27 cellular contexts compared by ENCODE assay signal in genomic region chr5:3129252-3129651, GRCh38.
"Had no signal": no experiment of that assay in that cellular context is flagged by ENCODE, and none has a peak within 500 bp of the region (broad histone marks: within the 10 kb centered on the region; RNA-seq: fewer than 3 reads in every experiment).

No MANE protein-coding gene starts in this region.

- H3K4me3 ChIP-seq: neural progenitor cell, ovary, psoas muscle, right lobe of liver, sigmoid colon, stomach, thoracic aorta, thyroid gland, tibial nerve, upper lobe of left lung, vagina had no signal

- H3K27ac ChIP-seq: neural progenitor cell, ovary, parathyroid adenoma, psoas muscle, right lobe of liver, sigmoid colon, stomach, thoracic aorta, thyroid gland, tibial nerve, upper lobe of left lung, vagina had no signal

- H3K27me3 Mint-ChIP-seq: stimulated activated naive B cell treated with anti-CD40 and anti-IgM and Interleukin-4, amounts not matched to agents 10 μg/mL and 1 μg/mL and 100 μg/mL, for 72 hours; stimulated activated naive CD8-positive, alpha-beta T cell treated with anti-CD3 and anti-CD28 coated beads, Interleukin-15, Interleukin-2, amounts not matched to agents 100 ng/mL and 50 ng/mL, for 24 hours had no signal

- H3K79me2 ChIP-seq: parathyroid adenoma had no signal

- H3K4me1 ChIP-seq: parathyroid adenoma, psoas muscle, right lobe of liver, sigmoid colon, stomach, thyroid gland, tibial nerve, upper lobe of left lung, vagina had no signal

- H2AFZ ChIP-seq: neural progenitor cell, parathyroid adenoma had no signal

- H3K4me2 ChIP-seq: neural progenitor cell had no signal

- H3K27me3 ChIP-seq: neural progenitor cell, ovary, right lobe of liver, sigmoid colon, stomach, thyroid gland, tibial nerve, upper lobe of left lung, vagina had no signal

- H3K36me3 Mint-ChIP-seq: neural progenitor cell; stimulated activated effector memory CD8-positive, alpha-beta T cell treated with anti-CD3 and anti-CD28 coated beads, Interleukin-12 subunit alpha, Interleukin-12 subunit beta, amount 100 ng/mL, for 72 hours; stimulated activated naive B cell treated with anti-CD40 and anti-IgM and Interleukin-4, amounts not matched to agents 10 μg/mL and 1 μg/mL and 100 μg/mL, for 72 hours had no signal

- H3K27ac Mint-ChIP-seq: nephron; neural progenitor cell; progenitor cell of endocrine pancreas; stimulated activated effector memory CD8-positive, alpha-beta T cell treated with anti-CD3 and anti-CD28 coated beads, Interleukin-12 subunit alpha, Interleukin-12 subunit beta, amount 100 ng/mL, for 72 hours; stimulated activated naive B cell treated with anti-CD40 and anti-IgM and Interleukin-4, amounts not matched to agents 10 μg/mL and 1 μg/mL and 100 μg/mL, for 72 hours; stimulated activated naive CD8-positive, alpha-beta T cell treated with anti-CD3 and anti-CD28 coated beads, Interleukin-15, Interleukin-2, amounts not matched to agents 100 ng/mL and 50 ng/mL, for 24 hours had no signal

- H3K9ac ChIP-seq: neural progenitor cell, parathyroid adenoma had no signal

- H3K9me3 ChIP-seq: ovary, psoas muscle, right lobe of liver, sigmoid colon, thoracic aorta, thyroid gland, tibial nerve, upper lobe of left lung, vagina had no signal

- DNase-seq: occipital lobe; ovary; posterior cingulate gyrus; psoas muscle; right cardiac atrium; right lobe of liver; sigmoid colon; small intestine; stimulated activated CD4-positive, alpha-beta T cell treated with anti-CD3 and anti-CD28 coated beads, Interleukin-15, amount 100 ng/mL, for 24 hours; stimulated activated CD4-positive, alpha-beta T cell treated with anti-CD3 and anti-CD28 coated beads, Interleukin-2, amount 100 ng/mL, for 24 hours; stimulated activated CD4-positive, alpha-beta T cell treated with anti-CD3 and anti-CD28 coated beads, Interleukin-2, amount 100 ng/mL, for 48 hours; stimulated activated CD4-positive, alpha-beta T cell treated with anti-CD3 and anti-CD28 coated beads, Interleukin-4, amount 100 ng/mL, for 24 hours; stimulated activated naive B cell treated with anti-CD40 and anti-IgM and Interleukin-4, amounts not matched to agents 10 μg/mL and 1 μg/mL and 100 μg/mL, for 72 hours; stimulated activated naive CD4-positive, alpha-beta T cell treated with Interleukin-2 at 50 U/mL for 16 hours; stomach; thyroid gland; trophoblast cell; upper lobe of left lung had no signal

- ATAC-seq: psoas muscle; right cardiac atrium; right lobe of liver; stimulated activated effector memory CD8-positive, alpha-beta T cell treated with anti-CD3 and anti-CD28 coated beads, Interleukin-12 subunit alpha, Interleukin-12 subunit beta, amount 100 ng/mL, for 72 hours; stimulated activated naive B cell treated with anti-CD40 and anti-IgM and Interleukin-4, amounts not matched to agents 10 μg/mL and 1 μg/mL and 100 μg/mL, for 72 hours had no signal

- H3K4me3 Mint-ChIP-seq: nephron; stimulated activated effector memory CD8-positive, alpha-beta T cell treated with anti-CD3 and anti-CD28 coated beads, Interleukin-12 subunit alpha, Interleukin-12 subunit beta, amount 100 ng/mL, for 72 hours; stimulated activated naive B cell treated with anti-CD40 and anti-IgM and Interleukin-4, amounts not matched to agents 10 μg/mL and 1 μg/mL and 100 μg/mL, for 72 hours; stimulated activated naive CD8-positive, alpha-beta T cell treated with anti-CD3 and anti-CD28 coated beads, Interleukin-15, Interleukin-2, amounts not matched to agents 100 ng/mL and 50 ng/mL, for 24 hours had no signal

- H3K36me3 ChIP-seq: neural progenitor cell, ovary, right lobe of liver, sigmoid colon, stomach, thoracic aorta, thyroid gland, tibial nerve, upper lobe of left lung, vagina had no signal

- H3K4me1 Mint-ChIP-seq: nephron; stimulated activated effector memory CD8-positive, alpha-beta T cell treated with anti-CD3 and anti-CD28 coated beads, Interleukin-12 subunit alpha, Interleukin-12 subunit beta, amount 100 ng/mL, for 72 hours; stimulated activated naive B cell treated with anti-CD40 and anti-IgM and Interleukin-4, amounts not matched to agents 10 μg/mL and 1 μg/mL and 100 μg/mL, for 72 hours had no signal
